In the genomic region with DNA sequence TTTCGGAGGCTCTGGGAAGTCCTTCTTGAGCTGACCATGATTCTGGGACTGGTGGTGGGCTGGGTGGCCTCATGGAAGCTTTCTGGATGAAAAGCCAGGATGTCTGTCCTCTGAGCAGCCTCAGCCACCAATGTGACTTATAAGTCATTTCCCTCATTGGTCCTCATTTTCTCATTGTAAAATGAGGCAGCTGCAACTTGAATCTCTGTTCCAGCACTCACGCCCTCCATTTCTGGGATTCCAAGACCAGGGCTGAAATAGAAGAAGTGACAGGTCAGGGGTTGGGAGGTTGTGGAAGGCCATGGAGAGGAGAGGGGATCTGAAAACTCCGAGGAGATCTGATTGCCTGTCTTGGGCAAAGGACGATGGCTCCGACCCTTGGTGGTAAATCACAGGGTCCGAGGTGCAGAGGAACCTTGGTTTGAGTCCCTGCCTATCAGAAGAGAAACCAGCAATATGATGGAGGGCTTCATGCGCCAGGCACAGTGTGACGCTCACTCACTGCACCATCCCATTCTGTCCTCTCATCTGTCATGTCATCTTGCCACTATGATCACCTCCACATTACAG, we compare ENCODE assay signal across 20 cellular contexts. TPM values are rescaled to one million over a fixed set of nuclear protein-coding genes. Genes with fewer than 3 reads are reported as not detected.
DNase-seq lines count a peak whose midpoint lies in the region; ATAC-seq and TF ChIP-seq lines count a peak whose summit lies in the region.
"Had no signal": no experiment of that assay in that cellular context is flagged by ENCODE, and none has a peak within 500 bp of the region (broad histone marks: within the 10 kb centered on the region; RNA-seq: fewer than 3 reads in every experiment).

No MANE protein-coding gene starts in this region.

- peaks cover 6% of the 10 kb centered on the region for H3K27me3 Mint-ChIP-seq in HFFc6 (ENCODE audit: insufficient read depth)
- H3K27me3 Mint-ChIP-seq: B cell; CD4-positive, alpha-beta memory T cell had no signal

- peaks cover 9% of the 10 kb centered on the region; the same call in 1 of the 2 replicates for H3K9me3 Mint-ChIP-seq in HFFc6

- no peak for TF ChIP-seq CTCF in HFFc6 (IDR thresholded peaks at IDR 0.05)
- TF ChIP-seq CTCF in adrenal gland (IDR thresholded peaks at IDR 0.05), result no peak
- TF ChIP-seq CTCF in lung (IDR thresholded peaks at IDR 0.05; ENCODE audit: control extremely low read depth, extremely low read depth), result no peak
- no peak for TF ChIP-seq CTCF in sigmoid colon (IDR thresholded peaks at IDR 0.05)

- intact Hi-C loops in adrenal gland (cut with DNase I), result no loop called here
- intact Hi-C loops in sigmoid colon (cut with DNase I), result no loop called here

- ATAC-seq in lung (ENCODE audit: insufficient read depth, low FRiP score) (no peak), HG03175 (IDR thresholded peaks at IDR 0.05; ENCODE audit: unreplicated experiment) (no peak)

- no peaks in the 10 kb centered on the region for H3K27me3 ChIP-seq in adrenal gland
- H3K27me3 ChIP-seq in lung (ENCODE audit: control insufficient read depth, insufficient read depth), result no peaks in the 10 kb centered on the region
- no peaks in the 10 kb centered on the region for H3K27me3 ChIP-seq in sigmoid colon

- no peak for TF ChIP-seq EP300 in sigmoid colon (IDR thresholded peaks at IDR 0.05)

- H3K4me3 ChIP-seq in adrenal gland (no peak overlapping the region), lung (no peak overlapping the region), sigmoid colon (no peak overlapping the region)
- H3K4me3 ChIP-seq: GM23248, K562 had no signal

- peaks cover 5% of the 10 kb centered on the region for H3K36me3 Mint-ChIP-seq in HFFc6 (ENCODE audit: low read depth)

- H3K9me3 ChIP-seq in adrenal gland (replicated peaks in 1 of 3) (peaks cover 0 to 7% (median 0%) of the 10 kb centered on the region in 3 donors), lung (ENCODE audit: control insufficient read depth in 2 of 2, insufficient read depth in 1 of 2, low read length in 1 of 2) (peaks cover 0 to 7% of the 10 kb centered on the region in 2 donors), sigmoid colon (no peaks in the 10 kb centered on the region)

- no peak for TF ChIP-seq POLR2A in adrenal gland (IDR thresholded peaks at IDR 0.05)
- no peak for TF ChIP-seq POLR2A in sigmoid colon (IDR thresholded peaks at IDR 0.05)

- H3K4me1 Mint-ChIP-seq in HFFc6 (ENCODE audit: low read depth), result peaks cover 59% of the 10 kb centered on the region
- H3K4me1 Mint-ChIP-seq: B cell had no signal

- H3K36me3 ChIP-seq in adrenal gland (replicated peaks in 1 of 2) (no peaks in the 10 kb centered on the region), lung (ENCODE audit: control insufficient read depth in 2 of 2, insufficient read depth in 2 of 2, low read length in 2 of 2) (no peaks in the 10 kb centered on the region), sigmoid colon (peaks cover 0 to 10% (median 0%) of the 10 kb centered on the region in 4 donors)

- H3K4me1 ChIP-seq in adrenal gland (replicated peaks in 1 of 2) (peaks cover 23 to 61% of the 10 kb centered on the region in 2 donors), lung (ENCODE audit: control insufficient read depth in 2 of 2, insufficient read depth in 2 of 2, low read length in 2 of 2) (peaks cover 12 to 34% of the 10 kb centered on the region in 2 donors), sigmoid colon (peaks cover 0 to 68% (median 60%) of the 10 kb centered on the region in 4 donors)

- DNase-seq in HFFc6 (no peak), adrenal gland (peak in 2 of 7 donors; percentile 12 to 46), lung (ENCODE audit: low spot score) (no peak), sigmoid colon (peak; percentile 55), NCI-H748 treated with DMSO at 0.1 percent for 48 hours (lab: John Stamatoyannopoulos, UW) (no peak), EL (no peak)
- DNase-seq in stimulated activated CD4-positive, alpha-beta T cell treated with anti-CD3 and anti-CD28 coated beads, Interleukin-2, amount 100 ng/mL, for 24 hours, result no peak
- DNase-seq: CD4-positive, alpha-beta memory T cell; DMS79; NCI-H1436 treated with DMSO at 0.1 percent for 48 hours; NCI-H2081 treated with DMSO at 0.1 percent for 48 hours; NCI-H2227 treated with DMSO at 0.1 percent for 48 hours; NCI-H526; NK-92 treated with Interleukin-12 subunit alpha and Interleukin-12 subunit beta, amount 100 ng/mL, for 24 hours; OCI-M1 had no signal

- H3K27ac ChIP-seq in adrenal gland (peak overlapping the region in 4 of 5 donors; percentile 62 to 92 (median 86)), lung (ENCODE audit: low read depth in 1 of 2, low read length in 1 of 2) (peak overlapping the region; percentile 11 to 97), sigmoid colon (peak overlapping the region; percentile 82 to 91 (median 86))
- H3K27ac ChIP-seq: RWPE1 had no signal

- H3K27ac Mint-ChIP-seq in HFFc6, result peak overlapping the region; percentile 9; the same call in 1 of the 2 replicates
- H3K27ac Mint-ChIP-seq: B cell had no signal

- no peak overlapping the region for H3K4me3 Mint-ChIP-seq in HFFc6
- H3K4me3 Mint-ChIP-seq: B cell; CD4-positive, alpha-beta memory T cell had no signal

- 91 to 96% (median 95%) methylated on average over 7 to 8 of the region's 8 CpGs for WGBS in adrenal gland, 4 donors
- 92 to 99% methylated on average over 8 of the region's 8 CpGs for WGBS in lung, 2 donors
- 94 to 97% methylated on average over 8 of the region's 8 CpGs for WGBS in sigmoid colon, 2 donors

RNA-seq across cellular contexts. Expression of gene TSPAN18, which starts 38.3 kb away (rescaled TPM):
- under 1 TPM in 1 of 6 experiments, not detected in 5; 0.09 TPM for total RNA-seq in HFFc6 (2021; fragmentation: NEBNext Ultra II Directional; extraction: Animal tissue kit (Norgen Biotek cat#: 25700))
- total RNA-seq in adrenal gland (100 to 1,000 TPM in 4 of 8 donors, 10 to 100 TPM in 4; 37.4 to 168 (median 78.8) TPM), lung (10 to 100 TPM; 18.3 to 40.7 TPM), sigmoid colon (10 to 100 TPM; 13.8 to 75.3 (median 23.0) TPM)
- polyA plus RNA-seq in adrenal gland (100 to 1,000 TPM in 1 of 3 donors, 10 to 100 TPM in 2; 24.5 to 130 (median 33.3) TPM), lung (10 to 100 TPM in 1 of 2 donors, 1 to 10 TPM in 1; 8.3 to 24.4 TPM), sigmoid colon (1 to 10 TPM in 2 of 3 donors, under 1 TPM in 1; 0.23 to 8.0 (median 7.2) TPM)

Comparison
In these comparisons a context has a peak if more than half of its experiments do, and no peak if none do; other contexts are left out.
1. RNA of gene TSPAN18, which starts 38.3 kb away (total RNA-seq): 37.4 to 168 TPM in adrenal gland, 18.3 to 40.7 TPM in lung and 13.8 to 75.3 TPM in sigmoid colon; 0.09 TPM in HFFc6; every median in the first group is over 10 times any median in the second.
2. Peak in every context shown above with its lines, with median percentiles within 50 percentile points of each other: H3K27ac ChIP-seq.